ENCODE assay signal across 18 cellular contexts in genomic region chr6:126527016-126527606, GRCh38.
DNase-seq lines count a peak whose midpoint lies in the region; ATAC-seq and TF ChIP-seq lines count a peak whose summit lies in the region.
"Had no signal": no experiment of that assay in that cellular context is flagged by ENCODE, and none has a peak within 500 bp of the region (broad histone marks: within the 10 kb centered on the region; RNA-seq: fewer than 3 reads in every experiment).

No MANE protein-coding gene starts in this region.

- no peaks in the 10 kb centered on the region for H3K9me3 Mint-ChIP-seq in GM23338
- H3K9me3 Mint-ChIP-seq: CD4-positive, alpha-beta T cell; IgD-negative memory B cell had no signal

- no peak overlapping the region for H2BK120ac ChIP-seq in neuronal stem cell (ENCODE audit: low read depth, low read length)

- ATAC-seq in GM23338 (peak; percentile 86), RWPE2 (ENCODE audit: low read depth) (0 out of 3 replicates have a peak, but pooled peaks have one; percentile 29)
- ATAC-seq: HCT116 had no signal

- no peaks in the 10 kb centered on the region for H3K27me3 Mint-ChIP-seq in GM23338 (ENCODE audit: insufficient read depth, low read depth, poor library complexity)
- H3K27me3 Mint-ChIP-seq: B cell; CD4-positive, alpha-beta T cell; IgD-negative memory B cell had no signal

- H2BK15ac ChIP-seq in neuronal stem cell (ENCODE audit: low read length) = no peak overlapping the region

- H3K9me3 ChIP-seq in RWPE2 (ENCODE audit: severe bottlenecking) = no peaks in the 10 kb centered on the region
- H3K9me3 ChIP-seq in neuronal stem cell (replicated peaks in 1 of 2; ENCODE audit: control insufficient read depth in 2 of 2, insufficient read depth in 1 of 2, low read depth in 1 of 2, low read length in 2 of 2) = no peaks in the 10 kb centered on the region
- no peaks in the 10 kb centered on the region for H3K9me3 ChIP-seq in suprapubic skin

- no peak for TF ChIP-seq POLR2A in suprapubic skin (IDR thresholded peaks at IDR 0.05)

- DNase-seq in GM23338 (ENCODE audit: low spot score) (no peak), RWPE2 (ENCODE audit: low spot score) (no peak), ecto neural progenitor cell (ENCODE audit: low spot score) (peak; percentile 50), neuronal stem cell (ENCODE audit: low spot score) (peak; percentile 36), SIG-M5 (lab: John Stamatoyannopoulos, UW) (no peak), globus pallidus (ENCODE audit: low spot score) (no peak), mesenteric fat pad (ENCODE audit: low spot score) (no peak), suprapubic skin (ENCODE audit: low spot score in 2 of 2) (no peak)
- DNase-seq: 8988T; ACHN; C1 segment of cervical spinal cord; CD4-positive, alpha-beta T cell; DMS153; DMS79 treated with DMSO at 0.1 percent for 48 hours; EL had no signal

- H3K4me1 ChIP-seq in GM23338 (ENCODE audit: insufficient read depth) (no peaks in the 10 kb centered on the region), RWPE2 (ENCODE audit: insufficient read depth, poor library complexity, severe bottlenecking) (no peaks in the 10 kb centered on the region), neuronal stem cell (ENCODE audit: control insufficient read depth in 2 of 2, insufficient read depth in 1 of 2, low read depth in 1 of 2, low read length in 2 of 2) (peaks cover 4 to 8% of the 10 kb centered on the region in 2 donors), suprapubic skin (no peaks in the 10 kb centered on the region)

- H3K4me3 Mint-ChIP-seq in GM23338 = no peak overlapping the region
- H3K4me3 Mint-ChIP-seq: B cell; CD4-positive, alpha-beta T cell; IgD-negative memory B cell had no signal

- no peaks in the 10 kb centered on the region for H3K79me1 ChIP-seq in neuronal stem cell (ENCODE audit: low read depth, low read length)

- no peaks in the 10 kb centered on the region for H3K79me2 ChIP-seq in GM23338 (replicated peaks; ENCODE audit: insufficient read depth)

- H2AK5ac ChIP-seq in neuronal stem cell (ENCODE audit: low read depth, low read length) = no peak overlapping the region

- no peak overlapping the region for H3K4ac ChIP-seq in neuronal stem cell (ENCODE audit: low read length)

- no peak overlapping the region for H3K27ac ChIP-seq in GM23338 (ENCODE audit: low read depth)
- no peak overlapping the region for H3K27ac ChIP-seq in RWPE2 (ENCODE audit: poor library complexity, severe bottlenecking)
- H3K27ac ChIP-seq in neuronal stem cell (replicated peaks; ENCODE audit: low read length) = peak overlapping the region; percentile 36
- no peak overlapping the region for H3K27ac ChIP-seq in suprapubic skin

- H4K20me1 ChIP-seq in GM23338 (replicated peaks; ENCODE audit: insufficient read depth) = no peaks in the 10 kb centered on the region

- no peak overlapping the region for H3K23ac ChIP-seq in neuronal stem cell (ENCODE audit: low read depth, low read length, poor library complexity)

- TF ChIP-seq CTCF in GM23338 (conservative IDR thresholded peaks at IDR 0.05; ENCODE audit: low read depth in 2 of 2) = no peak
- TF ChIP-seq CTCF in RWPE2 (IDR thresholded peaks at IDR 0.05; ENCODE audit: poor library complexity, severe bottlenecking) = no peak
- TF ChIP-seq CTCF in suprapubic skin (IDR thresholded peaks at IDR 0.05) = no peak

- no peak overlapping the region for H3K18ac ChIP-seq in neuronal stem cell (ENCODE audit: low read length)

- no peaks in the 10 kb centered on the region for H3K36me3 Mint-ChIP-seq in GM23338 (ENCODE audit: low read depth)

- H2BK5ac ChIP-seq in neuronal stem cell (ENCODE audit: low read length) = no peak overlapping the region

- H2AFZ ChIP-seq in GM23338 (no peak overlapping the region), neuronal stem cell (ENCODE audit: low read length) (no peak overlapping the region)

- peaks cover 29% of the 10 kb centered on the region for H3K4me1 Mint-ChIP-seq in GM23338
- H3K4me1 Mint-ChIP-seq: B cell, IgD-negative memory B cell had no signal

- 0 out of 2 replicates have a peak overlapping the region, but pooled peaks have one; percentile 5 for H3K27ac Mint-ChIP-seq in GM23338
- H3K27ac Mint-ChIP-seq: B cell; CD4-positive, alpha-beta T cell; IgD-negative memory B cell had no signal

- H3K36me3 ChIP-seq in GM23338 (ENCODE audit: insufficient read depth) = no peaks in the 10 kb centered on the region
- H3K36me3 ChIP-seq in RWPE2 (ENCODE audit: low read depth) = no peaks in the 10 kb centered on the region
- H3K36me3 ChIP-seq in neuronal stem cell (replicated peaks in 1 of 2; ENCODE audit: control insufficient read depth in 2 of 2, insufficient read depth in 2 of 2, low read length in 2 of 2) = no peaks in the 10 kb centered on the region
- no peaks in the 10 kb centered on the region for H3K36me3 ChIP-seq in suprapubic skin

- H3K27me3 ChIP-seq in GM23338 (ENCODE audit: insufficient read depth) = no peaks in the 10 kb centered on the region
- no peaks in the 10 kb centered on the region for H3K27me3 ChIP-seq in RWPE2 (ENCODE audit: insufficient read depth, poor library complexity, severe bottlenecking)
- no peaks in the 10 kb centered on the region for H3K27me3 ChIP-seq in neuronal stem cell (ENCODE audit: control insufficient read depth in 3 of 3, insufficient read depth in 3 of 3, low read depth in 1 of 3, low read length in 3 of 3)
- no peaks in the 10 kb centered on the region for H3K27me3 ChIP-seq in suprapubic skin

- H4K8ac ChIP-seq in neuronal stem cell (ENCODE audit: low read depth, low read length) = no peak overlapping the region

- no peak overlapping the region for H3K14ac ChIP-seq in neuronal stem cell (ENCODE audit: low read length)

- no peaks in the 10 kb centered on the region for H3F3A ChIP-seq in GM23338 (replicated peaks; ENCODE audit: low read depth)

- H3K4me3 ChIP-seq in GM23338 (no peak overlapping the region), RWPE2 (ENCODE audit: severe bottlenecking) (no peak overlapping the region), neuronal stem cell (ENCODE audit: low read length in 2 of 2) (no peak overlapping the region), suprapubic skin (no peak overlapping the region)

- H3K9ac ChIP-seq in neuronal stem cell (ENCODE audit: low read depth, low read length, poor library complexity) = no peak overlapping the region

- no peaks in the 10 kb centered on the region for H3K9me2 ChIP-seq in GM23338 (ENCODE audit: insufficient read depth)

- WGBS in neuronal stem cell (ENCODE audit: extremely low coverage in 2 of 2, insufficient read length in 2 of 2, insufficient replicate concordance in 1 of 2), 2 donors = no CpG with 5 or more reads among the region's 3 CpGs
- WGBS in suprapubic skin = 59% methylated on average over 3 of the region's 3 CpGs

- no peak overlapping the region for H2BK12ac ChIP-seq in neuronal stem cell (ENCODE audit: low read length)

- TF ChIP-seq EP300 in suprapubic skin (IDR thresholded peaks at IDR 0.05) = no peak

- H4K91ac ChIP-seq in neuronal stem cell (ENCODE audit: low read depth, low read length, poor library complexity) = no peak overlapping the region

- no peak overlapping the region for H3K4me2 ChIP-seq in GM23338
- no peak overlapping the region for H3K4me2 ChIP-seq in neuronal stem cell (ENCODE audit: insufficient read depth, low read length, poor library complexity, severe bottlenecking)

TF ChIP-seq in GM23338, 12 proteins besides CTCF, POLR2A, EP300 and RAD21 (continues in another document):
- TF ChIP-seq POLR2AphosphoS5 (IDR thresholded peaks at IDR 0.05; ENCODE audit: low read depth) (no peak), STAT1 (IDR thresholded peaks at IDR 0.05; ENCODE audit: unreplicated experiment) (no peak), REST (IDR thresholded peaks at IDR 0.05; ENCODE audit: unreplicated experiment) (no peak), EZH2 (IDR thresholded peaks at IDR 0.05; ENCODE audit: low read depth, unreplicated experiment) (no peak), ZNF331 (CRISPR knock-in tag; IDR thresholded peaks at IDR 0.05; ENCODE audit: low read depth) (no peak), JUNB (IDR thresholded peaks at IDR 0.05; ENCODE audit: unreplicated experiment) (no peak), ETS1 (IDR thresholded peaks at IDR 0.05) (no peak)

Comparison
In these comparisons a context has a peak if more than half of its experiments do, and no peak if none do; other contexts are left out.
1. DNase-seq: peak in ecto neural progenitor cell (single experiment) and neuronal stem cell (single experiment); none in GM23338 (single experiment), RWPE2 (single experiment), SIG-M5 (single experiment), globus pallidus (single experiment), mesenteric fat pad (single experiment) and suprapubic skin (0 of 2).